In the genomic region with DNA sequence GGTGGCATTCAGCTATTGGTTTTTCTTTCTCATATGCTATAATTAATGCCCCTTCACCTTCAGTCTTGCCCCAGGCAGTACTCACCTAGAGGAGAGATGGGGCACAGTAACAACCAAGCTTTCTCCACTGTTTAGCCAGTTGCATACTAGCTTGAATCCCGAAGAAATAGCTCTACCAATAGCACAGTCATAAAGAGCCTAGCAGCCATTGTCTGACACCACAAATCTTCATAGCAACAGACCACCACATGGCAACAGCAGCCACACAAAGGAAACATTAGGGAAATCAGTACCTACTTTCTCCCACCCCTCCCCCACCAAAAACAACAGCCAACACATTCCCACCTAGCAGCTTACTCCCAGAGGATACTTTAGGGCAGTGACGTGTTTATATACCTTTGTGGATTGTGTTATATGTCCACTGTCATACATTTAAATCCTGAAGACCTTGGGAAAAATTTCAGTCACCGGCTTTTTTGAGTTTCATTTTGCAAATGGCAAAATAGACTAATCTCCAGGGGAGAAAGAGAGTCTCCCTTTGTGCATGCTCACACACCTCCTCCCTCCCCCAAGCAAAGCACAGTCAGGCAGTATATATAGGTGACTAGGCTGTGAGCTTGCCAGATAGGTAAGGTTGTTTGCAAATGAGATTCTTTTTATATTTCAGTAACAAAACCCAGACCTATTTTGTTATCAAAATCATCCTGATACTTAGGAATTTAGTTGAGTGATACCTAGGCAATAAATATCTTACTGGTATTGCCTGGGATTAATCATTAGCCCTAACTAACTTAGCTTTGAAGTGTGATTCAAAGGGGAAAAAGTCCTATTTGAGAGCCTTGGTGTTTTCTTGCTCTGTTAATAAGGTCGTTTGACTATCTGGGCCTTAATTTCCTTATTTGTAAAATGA, we compare ENCODE assay signal across 8 cellular contexts.
A peak's percentile ranks its signal among the peaks of the same experiment; 100 is the strongest.
DNase-seq lines count a peak whose midpoint lies in the region; ATAC-seq and TF ChIP-seq lines count a peak whose summit lies in the region.

No MANE protein-coding gene starts in this region.

- peak overlapping the region; percentile 92 for H3K4me3 Mint-ChIP-seq in natural killer cell treated with Interleukin-12 subunit alpha and Interleukin-12 subunit beta and Interleukin-15 and Interleukin-18, amount 100 ng/mL, for 72 hours

- H3K27me3 ChIP-seq in dorsolateral prefrontal cortex, result no peaks in the 10 kb centered on the region

- TF ChIP-seq CTCF in dorsolateral prefrontal cortex (IDR thresholded peaks at IDR 0.05 in 54 of 56, conservative IDR thresholded peaks at IDR 0.05 in 2 of 56; ENCODE audit: low read depth in 1 of 56, partially characterized antibody in 56 of 56), result no peak
- no peak for TF ChIP-seq CTCF in coronary artery (IDR thresholded peaks at IDR 0.05)

- H3K4me3 ChIP-seq in dorsolateral prefrontal cortex, result peak overlapping the region in 1 of 59 donors; percentile 1
- H3K4me3 ChIP-seq in coronary artery, result no peak overlapping the region

- H3K27ac Mint-ChIP-seq in natural killer cell treated with Interleukin-12 subunit alpha and Interleukin-12 subunit beta and Interleukin-15 and Interleukin-18, amount 100 ng/mL, for 72 hours, result peak overlapping the region; percentile 76 to 89

- H3K27ac ChIP-seq in dorsolateral prefrontal cortex, result peak overlapping the region in 34 of 59 donors; percentile 7 to 73 (median 44)
- no peak overlapping the region for H3K27ac ChIP-seq in coronary artery

- ATAC-seq in HG02840 (IDR thresholded peaks at IDR 0.05; ENCODE audit: low FRiP score, unreplicated experiment) (peak; percentile 48), GM19328 (IDR thresholded peaks at IDR 0.05; ENCODE audit: unreplicated experiment) (no peak)
- ATAC-seq in natural killer cell treated with Interleukin-12 subunit alpha and Interleukin-12 subunit beta and Interleukin-15 and Interleukin-18, amount 100 ng/mL, for 72 hours, result peak; percentile 83 to 88

- H3K36me3 Mint-ChIP-seq in natural killer cell treated with Interleukin-12 subunit alpha and Interleukin-12 subunit beta and Interleukin-15 and Interleukin-18, amount 100 ng/mL, for 72 hours, result peaks cover 7% of the 10 kb centered on the region

- DNase-seq in NCI-H82 (lab: John Stamatoyannopoulos, UW), result peak; percentile 63
- DNase-seq in NCI-H82 treated with DMSO at 0.1 percent for 48 hours (lab: John Stamatoyannopoulos, UW; ENCODE audit: unreplicated experiment), result no peak
- DNase-seq in NCI-H526 (lab: John Stamatoyannopoulos, UW), result peak; percentile 95 to 97
- DNase-seq in dorsolateral prefrontal cortex, result no peak
- no peak for DNase-seq in natural killer cell treated with Interleukin-12 subunit alpha and Interleukin-12 subunit beta and Interleukin-15 and Interleukin-18, amount 100 ng/mL, for 72 hours (ENCODE audit: low spot score)
- no peak for DNase-seq in coronary artery (ENCODE audit: low spot score)

- intact Hi-C loops in dorsolateral prefrontal cortex (cut with DNase I), result loop anchor here in 1 of 2 donors (10.0 kb wide), 1 partner anchor 170 kb away; the partner anchor contains the start of gene ZNF609

- H3K4me1 Mint-ChIP-seq in natural killer cell treated with Interleukin-12 subunit alpha and Interleukin-12 subunit beta and Interleukin-15 and Interleukin-18, amount 100 ng/mL, for 72 hours (ENCODE audit: low read depth in 2 of 2), result peaks cover 38 to 59% of the 10 kb centered on the region in 2 donors

- H3K27me3 Mint-ChIP-seq in natural killer cell treated with Interleukin-12 subunit alpha and Interleukin-12 subunit beta and Interleukin-15 and Interleukin-18, amount 100 ng/mL, for 72 hours, result no peaks in the 10 kb centered on the region

- H3K9me3 Mint-ChIP-seq in natural killer cell treated with Interleukin-12 subunit alpha and Interleukin-12 subunit beta and Interleukin-15 and Interleukin-18, amount 100 ng/mL, for 72 hours, result no peaks in the 10 kb centered on the region

Comparison
In these comparisons a context has a peak if more than half of its experiments do, and no peak if none do; other contexts are left out.
1. DNase-seq: peak in NCI-H82 (single experiment) and NCI-H526 (2 of 2); none in NCI-H82 treated with DMSO at 0.1 percent for 48 hours (single experiment), dorsolateral prefrontal cortex (0 of 10), natural killer cell treated with Interleukin-12 subunit alpha and Interleukin-12 subunit beta and Interleukin-15 and Interleukin-18, amount 100 ng/mL, for 72 hours (single experiment) and coronary artery (single experiment).
2. H3K27ac ChIP-seq: peak in dorsolateral prefrontal cortex (34 of 59); none in coronary artery (0 of 2).